Comparison of ENCODE assay signal across 9 cellular contexts in the genomic region with DNA sequence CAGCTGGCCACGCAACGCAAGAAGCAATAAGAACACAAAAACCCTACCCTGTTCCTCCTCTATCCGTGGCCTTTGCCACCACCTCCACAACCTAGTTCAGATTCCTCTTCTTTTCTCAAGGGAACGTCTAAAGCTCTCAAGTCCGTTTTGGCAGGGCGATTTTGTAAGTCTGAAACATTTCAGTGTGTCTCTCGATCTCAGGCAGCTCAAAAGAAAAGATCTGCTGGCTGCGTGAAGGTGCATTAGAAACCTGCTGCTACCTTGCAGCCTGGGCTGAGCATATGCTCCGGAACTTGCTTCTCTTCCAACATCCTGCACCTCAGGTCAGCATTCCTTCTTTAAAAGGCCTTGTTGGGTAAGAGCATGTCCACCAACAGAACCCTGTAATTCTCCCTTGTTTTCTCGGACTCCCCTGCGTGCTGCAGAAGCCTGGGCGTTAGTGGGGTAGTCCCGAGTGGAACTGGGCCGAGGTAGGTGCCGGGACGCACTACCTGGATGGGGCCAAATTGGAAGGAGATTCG. TPM values are rescaled to one million over a fixed set of nuclear protein-coding genes. Genes with fewer than 3 reads are reported as not detected.
A peak's percentile ranks its signal among the peaks of the same experiment; 100 is the strongest.
DNase-seq lines count a peak whose midpoint lies in the region; ATAC-seq, FAIRE-seq and TF ChIP-seq lines count a peak whose summit lies in the region.
"Had no signal": no experiment of that assay in that cellular context is flagged by ENCODE, and none has a peak within 500 bp of the region (broad histone marks: within the 10 kb centered on the region; RNA-seq: fewer than 3 reads in every experiment).

No MANE protein-coding gene starts in this region.

- intact Hi-C loops in activated B cell treated with CpG ODN at 0.5 μM for 24 hours (cut with micrococcal nuclease) = loop anchor here (5.0 kb wide), 1 partner anchor 239 kb away; no protein-coding TSS in a partner anchor

- H3K4me3 ChIP-seq in iPS-15b (ENCODE audit: low read depth, low read length) (peak overlapping the region; percentile 94), small intestine (ENCODE audit: low read depth in 1 of 2, low read length in 2 of 2) (peak overlapping the region; percentile 68 to 97)

- H3K27ac Mint-ChIP-seq in activated T-cell treated with anti-CD3 and anti-CD28 coated beads, Interleukin-2, amount 50 U/mL, for 72 hours = no peak overlapping the region
- H3K27ac Mint-ChIP-seq in activated B cell treated with CpG ODN at 0.5 μM for 24 hours = no peak overlapping the region

- H3K36me3 ChIP-seq in iPS-15b (ENCODE audit: control insufficient read depth, insufficient read depth, low read length) (no peaks in the 10 kb centered on the region), small intestine (ENCODE audit: control insufficient read depth in 2 of 2, insufficient read depth in 2 of 2, low read length in 2 of 2) (no peaks in the 10 kb centered on the region)

- ATAC-seq in activated T-cell treated with anti-CD3 and anti-CD28 coated beads, Interleukin-2, amount 50 U/mL, for 72 hours (replicated peaks in 1 of 2) = no peak
- ATAC-seq in activated B cell treated with CpG ODN at 0.5 μM for 24 hours (ENCODE audit: low read depth) (no peak), GM19395 (IDR thresholded peaks at IDR 0.05; ENCODE audit: unreplicated experiment) (no peak), GM19324 (IDR thresholded peaks at IDR 0.05; ENCODE audit: low FRiP score, unreplicated experiment) (no peak)

- no peaks in the 10 kb centered on the region for H3K27me3 ChIP-seq in iPS-15b (ENCODE audit: control insufficient read depth, insufficient read depth, low read length)
- H3K27me3 ChIP-seq in small intestine (ENCODE audit: control insufficient read depth in 2 of 2, insufficient read depth in 2 of 2, low read length in 2 of 2) = no peaks in the 10 kb centered on the region

- H3K27ac ChIP-seq in small intestine (ENCODE audit: low read depth in 1 of 2, low read length in 1 of 2) = peak overlapping the region; percentile 39 to 75

- peaks cover 17% of the 10 kb centered on the region for H3K4me1 Mint-ChIP-seq in activated T-cell treated with anti-CD3 and anti-CD28 coated beads, Interleukin-2, amount 50 U/mL, for 72 hours (ENCODE audit: low read depth)
- H3K4me1 Mint-ChIP-seq in activated B cell treated with CpG ODN at 0.5 μM for 24 hours = peaks cover 32% of the 10 kb centered on the region

- peak overlapping the region; percentile 80 for H3K9ac ChIP-seq in iPS-15b (ENCODE audit: low read depth, low read length)

- peak overlapping the region; percentile 77 to 78 for H3K4me3 Mint-ChIP-seq in activated T-cell treated with anti-CD3 and anti-CD28 coated beads, Interleukin-2, amount 50 U/mL, for 72 hours
- H3K4me3 Mint-ChIP-seq in activated B cell treated with CpG ODN at 0.5 μM for 24 hours = peak overlapping the region; percentile 91

- H3K4me1 ChIP-seq in iPS-15b (ENCODE audit: control insufficient read depth, insufficient read depth, low read length) = peaks cover 5% of the 10 kb centered on the region
- H3K4me1 ChIP-seq in small intestine (ENCODE audit: control insufficient read depth in 2 of 2, insufficient read depth in 1 of 2, low read depth in 1 of 2, low read length in 1 of 2) = no peaks in the 10 kb centered on the region

- DNase-seq in activated T-cell treated with anti-CD3 and anti-CD28 coated beads, Interleukin-2, amount 50 U/mL, for 72 hours = peak in 1 of 2 donors; percentile 2
- DNase-seq in activated T-cell treated with anti-CD3 and anti-CD28 coated beads for 4 hours (no peak), activated B cell treated with CpG ODN at 0.5 μM for 24 hours (no peak), small intestine (peak; percentile 51), kidney glomerular epithelial cell (lab: John Stamatoyannopoulos, UW) (no peak)

- no peak for TF ChIP-seq CTCF in activated B cell treated with CpG ODN at 0.5 μM for 24 hours (IDR thresholded peaks at IDR 0.05)

- peaks cover 3% of the 10 kb centered on the region in 2 donors for H3K36me3 Mint-ChIP-seq in activated T-cell treated with anti-CD3 and anti-CD28 coated beads, Interleukin-2, amount 50 U/mL, for 72 hours (ENCODE audit: insufficient read depth in 2 of 2)
- peaks cover 3% of the 10 kb centered on the region for H3K36me3 Mint-ChIP-seq in activated B cell treated with CpG ODN at 0.5 μM for 24 hours (ENCODE audit: low read depth)

- H3K9me3 ChIP-seq in iPS-15b (ENCODE audit: control insufficient read depth, insufficient read depth, low read length) (no peaks in the 10 kb centered on the region), small intestine (ENCODE audit: control insufficient read depth, low read depth) (no peaks in the 10 kb centered on the region)

- no peaks in the 10 kb centered on the region for H3K9me3 Mint-ChIP-seq in activated T-cell treated with anti-CD3 and anti-CD28 coated beads, Interleukin-2, amount 50 U/mL, for 72 hours
- H3K9me3 Mint-ChIP-seq in activated B cell treated with CpG ODN at 0.5 μM for 24 hours = no peaks in the 10 kb centered on the region

- 8 to 25% (median 12%) methylated on average over 17 of the region's 17 CpGs for WGBS in small intestine, 3 donors

- peaks cover 53% of the 10 kb centered on the region for H3K27me3 Mint-ChIP-seq in activated T-cell treated with anti-CD3 and anti-CD28 coated beads, Interleukin-2, amount 50 U/mL, for 72 hours (ENCODE audit: low read depth)
- H3K27me3 Mint-ChIP-seq in activated B cell treated with CpG ODN at 0.5 μM for 24 hours = peaks cover 14% of the 10 kb centered on the region

- CTCF ChIA-PET in activated B cell treated with CpG ODN at 0.5 μM for 24 hours (lab: Charles Lee) = no interaction called here

- POLR2A ChIA-PET in activated B cell treated with CpG ODN at 0.5 μM for 24 hours (lab: Charles Lee) = interaction anchor here (1.3 kb wide), 1 partner anchor 31 kb away, joined by 3 read pairs; no protein-coding TSS in a partner anchor

- FAIRE-seq in small intestine (lab: Jason Lieb, UNC) = no peak
- FAIRE-seq: GM18507 had no signal

RNA-seq across cellular contexts. Expression of a gene that starts 1.5 kb away (rescaled TPM):
- under 1 TPM; 0.05 to 0.30 TPM for total RNA-seq in activated T-cell treated with anti-CD3 and anti-CD28 coated beads, Interleukin-2, amount 50 U/mL, for 72 hours
- total RNA-seq in activated B cell treated with CpG ODN at 0.5 μM for 24 hours = 2.4 and 3.0 TPM in 2 replicates
- polyA plus RNA-seq in small intestine = 10 to 100 TPM in 2 of 3 donors, 1 to 10 TPM in 1; 5.9 to 20.5 (median 10.1) TPM

RNA-seq across cellular contexts. Expression of a gene that starts 35.4 kb away (rescaled TPM):
- total RNA-seq in activated T-cell treated with anti-CD3 and anti-CD28 coated beads, Interleukin-2, amount 50 U/mL, for 72 hours = 10 to 100 TPM; 16.9 to 23.5 TPM
- 20.8 and 23.5 TPM in 2 replicates for total RNA-seq in activated B cell treated with CpG ODN at 0.5 μM for 24 hours
- 10 to 100 TPM in 1 of 3 donors, 1 to 10 TPM in 2; 7.3 to 13.8 (median 8.9) TPM for polyA plus RNA-seq in small intestine
